Comparison of ENCODE assay signal across 20 cellular contexts in the genomic region with DNA sequence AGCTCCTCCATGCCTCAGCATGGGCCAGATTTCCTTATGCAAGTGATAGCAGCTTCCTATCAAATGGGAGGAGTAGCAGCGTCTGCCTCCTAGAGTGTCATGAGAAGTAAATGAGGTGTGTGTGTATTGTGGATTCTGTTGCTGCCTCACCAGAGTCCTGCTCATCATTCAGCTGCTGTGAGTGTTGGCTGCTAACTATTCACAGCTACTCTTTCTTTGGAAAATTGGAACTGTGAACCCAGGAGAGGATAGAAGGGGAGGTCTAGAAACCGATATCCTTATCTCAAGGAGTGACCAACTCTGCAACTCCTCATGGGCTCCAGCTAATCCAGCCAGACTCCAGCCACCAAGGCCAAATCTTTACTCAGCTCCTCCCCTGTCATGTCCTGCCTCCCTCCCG.
"Had no signal": no experiment of that assay in that cellular context is flagged by ENCODE, and none has a peak within 500 bp of the region (broad histone marks: within the 10 kb centered on the region; RNA-seq: fewer than 3 reads in every experiment).

No MANE protein-coding gene starts in this region.

- H3K27ac Mint-ChIP-seq: activated naive CD4-positive, alpha-beta T cell treated with anti-CD3 and anti-CD28 coated beads, Interleukin-2, amount 50 U/mL, for 72 hours; T-cell had no signal

- H3K4me3 Mint-ChIP-seq: T-cell had no signal

- H3K9me3 Mint-ChIP-seq: naive thymus-derived CD8-positive, alpha-beta T cell had no signal

- H3K36me3 ChIP-seq: adrenal gland, heart right ventricle, neutrophil, upper lobe of right lung had no signal

- H3K27ac ChIP-seq: adrenal gland, heart right ventricle, neutrophil, stomach, upper lobe of right lung had no signal

- H3K9ac ChIP-seq: SK-N-SH had no signal

- H3K27me3 ChIP-seq: adrenal gland, stomach, upper lobe of right lung had no signal

- ATAC-seq: esophagus mucosa; heart right ventricle; left ventricle myocardium superior; naive thymus-derived CD8-positive, alpha-beta T cell; T-cell; upper lobe of right lung had no signal

- H3K9me3 ChIP-seq: adrenal gland, heart right ventricle, neutrophil, SK-N-SH, stomach, upper lobe of right lung had no signal

- DNase-seq: activated CD8-positive, alpha-beta memory T cell treated with anti-CD3 and anti-CD28 coated beads for 24 hours; activated CD8-positive, alpha-beta memory T cell treated with anti-CD3 and anti-CD28 coated beads, Interleukin-2, amount 50 U/mL, for 48 hours; activated effector memory CD4-positive, alpha-beta T cell treated with anti-CD3 and anti-CD28 coated beads, Interleukin-2, amount 50 U/mL, for 16 hours; activated T-cell treated with anti-CD3 and anti-CD28 coated beads, Interleukin-2, amount 50 U/mL, for 48 hours; cerebellar nuclear complex; cortex of kidney; heart right ventricle; kidney glomerular epithelial cell; left ventricle myocardium superior; naive thymus-derived CD8-positive, alpha-beta T cell; retina; SK-N-SH; stomach; T-cell; T-helper 9 cell; upper lobe of right lung had no signal

- H3K4me3 ChIP-seq: adrenal gland, heart right ventricle, stomach, upper lobe of right lung had no signal

- H3K36me3 Mint-ChIP-seq: naive thymus-derived CD8-positive, alpha-beta T cell; T-cell had no signal

- H3K4me2 ChIP-seq: SK-N-SH had no signal

- H3K4me1 ChIP-seq: upper lobe of right lung had no signal
